ENCODE assay signal across 24 cellular contexts in genomic region chr5:132253452-132254320, GRCh38. TPM values are rescaled to one million over a fixed set of nuclear protein-coding genes. Genes with fewer than 3 reads are reported as not detected.
DNase-seq lines count a peak whose midpoint lies in the region; ATAC-seq, FAIRE-seq and TF ChIP-seq lines count a peak whose summit lies in the region.
"Had no signal": no experiment of that assay in that cellular context is flagged by ENCODE, and none has a peak within 500 bp of the region (broad histone marks: within the 10 kb centered on the region; RNA-seq: fewer than 3 reads in every experiment).

No MANE protein-coding gene starts in this region.

- H3K4me1 ChIP-seq in HEK293 (ENCODE audit: control insufficient read depth, insufficient read depth, low read length) = no peaks in the 10 kb centered on the region
- H3K4me1 ChIP-seq in H1 (replicated peaks in 1 of 4; ENCODE audit: control insufficient read depth in 3 of 4, insufficient read depth in 4 of 4, low read length in 3 of 4) = peaks cover 5 to 12% (median 6%) of the 10 kb centered on the region in 4 experiments
- H3K4me1 ChIP-seq in spleen = peaks cover 0 to 15% (median 8%) of the 10 kb centered on the region in 6 donors
- peaks cover 14% of the 10 kb centered on the region for H3K4me1 ChIP-seq in testis
- H3K4me1 ChIP-seq: prostate gland had no signal

- no peak overlapping the region for H2BK20ac ChIP-seq in H1 (ENCODE audit: low read length)

- no peak overlapping the region for H4K5ac ChIP-seq in H1 (ENCODE audit: insufficient read length, low read depth, low read length)

- no peak for TF ChIP-seq POLR2A in H1 (IDR thresholded peaks at IDR 0.05; ENCODE audit: control extremely low read depth in 1 of 2, low read depth in 2 of 2, low read length in 2 of 2)
- TF ChIP-seq POLR2A in spleen (IDR thresholded peaks at IDR 0.05) = no peak
- TF ChIP-seq POLR2A in testis (IDR thresholded peaks at IDR 0.05) = no peak

- no peak overlapping the region for H3K27ac Mint-ChIP-seq in T-helper 2 cell treated with Interferon-gamma antibody and Interleukin-4, amounts not matched to agents 5 μg/mL and 100 μg/mL, for 36 hours
- H3K27ac Mint-ChIP-seq: CD8-positive, alpha-beta memory T cell; nephron progenitor cell had no signal

- no peak for TF ChIP-seq RAD21 in H1 (IDR thresholded peaks at IDR 0.05 in 1 of 2, conservative IDR thresholded peaks at IDR 0.05 in 1 of 2; ENCODE audit: low read depth in 2 of 2, low read length in 2 of 2)

- H4K91ac ChIP-seq in H1 (replicated peaks; ENCODE audit: insufficient read length, low read length) = no peak overlapping the region

- peaks cover 10% of the 10 kb centered on the region; the same call in 1 of the 2 replicates for H3K23me2 ChIP-seq in H1 (ENCODE audit: low read depth, low read length)

- H3K4me2 ChIP-seq in H1 (ENCODE audit: insufficient read depth in 1 of 2, low read depth in 2 of 2, low read length in 2 of 2) = no peak overlapping the region

- no peak for ATAC-seq in activated CD4-positive, CD25-positive, alpha-beta regulatory T cell treated with anti-CD3 and anti-CD28 coated beads, Interleukin-2, amount 50 U/mL, for 24 hours
- ATAC-seq: HCT116 had no signal

- H3K56ac ChIP-seq in H1 (replicated peaks; ENCODE audit: insufficient read length, low read depth, low read length) = no peak overlapping the region

- H3K36me3 ChIP-seq in HEK293 (ENCODE audit: control insufficient read depth in 2 of 2, insufficient read depth in 1 of 2, low read length in 2 of 2) = no peaks in the 10 kb centered on the region
- no peaks in the 10 kb centered on the region for H3K36me3 ChIP-seq in H1 (ENCODE audit: control insufficient read depth in 2 of 4, insufficient read depth in 4 of 4, low read length in 3 of 4)
- H3K36me3 ChIP-seq in spleen = no peaks in the 10 kb centered on the region
- no peaks in the 10 kb centered on the region for H3K36me3 ChIP-seq in testis (ENCODE audit: low read depth, missing control alignments)
- H3K36me3 ChIP-seq: prostate gland had no signal

- TF ChIP-seq CTCF in HEK293 (tag by site-specific recombination; IDR thresholded peaks at IDR 0.05) = no peak
- TF ChIP-seq CTCF in H1 (IDR thresholded peaks at IDR 0.05; ENCODE audit: control extremely low read depth in 1 of 3, insufficient read depth in 1 of 3, low read depth in 1 of 3, low read length in 3 of 3) = no peak
- TF ChIP-seq CTCF in spleen (IDR thresholded peaks at IDR 0.05 in 8 of 11, conservative IDR thresholded peaks at IDR 0.05 in 3 of 11) = no peak
- no peak for TF ChIP-seq CTCF in testis (IDR thresholded peaks at IDR 0.05)

- H3K4me3 ChIP-seq in HEK293 (ENCODE audit: low read depth, low read length) (no peak overlapping the region), H1 (ENCODE audit: extremely low read depth in 1 of 4, insufficient read depth in 2 of 4, low read depth in 3 of 4, low read length in 4 of 4) (no peak overlapping the region), spleen (no peak overlapping the region), testis (no peak overlapping the region)
- H3K4me3 ChIP-seq: prostate gland, SJSA1 had no signal

- H2AK5ac ChIP-seq in H1 (ENCODE audit: low read depth, low read length) = no peak overlapping the region

- H2BK12ac ChIP-seq in H1 (ENCODE audit: low read depth, low read length) = no peak overlapping the region

- H3K9me3 Mint-ChIP-seq in T-helper 2 cell treated with Interferon-gamma antibody and Interleukin-4, amounts not matched to agents 5 μg/mL and 100 μg/mL, for 36 hours = no peaks in the 10 kb centered on the region
- H3K9me3 Mint-ChIP-seq: CD8-positive, alpha-beta memory T cell; central memory CD8-positive, alpha-beta T cell; nephron progenitor cell had no signal

- no peak overlapping the region for H3K4ac ChIP-seq in H1 (replicated peaks; ENCODE audit: insufficient read length, low read depth, low read length)

- H3K79me1 ChIP-seq in H1 (ENCODE audit: low read depth, low read length) = no peaks in the 10 kb centered on the region

- no peak overlapping the region for H3K9ac ChIP-seq in H1 (replicated peaks in 1 of 4; ENCODE audit: extremely low read depth in 1 of 4, low read depth in 3 of 4, low read length in 3 of 4)

- FAIRE-seq in H1 (lab: Jason Lieb, UNC) = no peak

- CTCF ChIA-PET in HEK293 (lab: Yijun Ruan, JAX) (interaction anchor here (0.9 to 1.4 kb wide), 2 partner anchors 11 to 15 kb away, joined by 4 to 5 read pairs; no protein-coding TSS in a partner anchor), H1 (lab: Charles Lee; ENCODE audit: partially characterized antibody) (interaction anchor here (1.0 to 9.3 kb wide), 6 partner anchors 9 to 25 kb away, joined by 3 to 96 read pairs (median 6); no protein-coding TSS in a partner anchor)

- peak overlapping the region; percentile 76 for H4K8ac ChIP-seq in H1 (ENCODE audit: extremely low read depth, insufficient read depth, low read length)

- H2AFZ ChIP-seq in H1 (ENCODE audit: low read length) = no peak overlapping the region

- POLR2A ChIA-PET in HEK293 (lab: Yijun Ruan, JAX) = no interaction called here
- POLR2A ChIA-PET in H1 (lab: Charles Lee; ENCODE audit: partially characterized antibody) = no interaction called here

- H2BK120ac ChIP-seq in H1 (replicated peaks; ENCODE audit: low read depth, low read length) = no peak overlapping the region

- peaks cover 30% of the 10 kb centered on the region for H3K27me3 Mint-ChIP-seq in T-helper 2 cell treated with Interferon-gamma antibody and Interleukin-4, amounts not matched to agents 5 μg/mL and 100 μg/mL, for 36 hours (ENCODE audit: low read depth)

- H3K27ac ChIP-seq in HEK293 (ENCODE audit: extremely low read depth, low read depth, low read length) (no peak overlapping the region), H1 (ENCODE audit: low read depth, low read length) (no peak overlapping the region), spleen (no peak overlapping the region), testis (no peak overlapping the region)
- H3K27ac ChIP-seq: prostate gland, SJSA1 had no signal

- H3K4me3 Mint-ChIP-seq in T-helper 2 cell treated with Interferon-gamma antibody and Interleukin-4, amounts not matched to agents 5 μg/mL and 100 μg/mL, for 36 hours = no peak overlapping the region
- H3K4me3 Mint-ChIP-seq: CD8-positive, alpha-beta memory T cell; central memory CD8-positive, alpha-beta T cell; nephron progenitor cell had no signal

- H3K27me3 ChIP-seq in H1 (replicated peaks in 1 of 4; ENCODE audit: control insufficient read depth in 3 of 4, extremely low read depth in 1 of 4, insufficient read depth in 3 of 4, low read length in 3 of 4) = peaks cover 0 to 10% (median 9%) of the 10 kb centered on the region in 4 experiments; a peak in 3 of 7 replicates
- peaks cover 0 to 25% (median 14%) of the 10 kb centered on the region in 7 donors for H3K27me3 ChIP-seq in spleen (replicated peaks in 1 of 7)
- no peaks in the 10 kb centered on the region for H3K27me3 ChIP-seq in testis
- H3K27me3 ChIP-seq: SJSA1 had no signal

- peak; percentile 21 for DNase-seq in activated CD4-positive, CD25-positive, alpha-beta regulatory T cell treated with anti-CD3 and anti-CD28 coated beads, Interleukin-2, amount 50 U/mL, for 72 hours
- no peak for DNase-seq in H1 (ENCODE audit: low read depth in 1 of 2, low spot score in 2 of 2)
- peak; percentile 36 for DNase-seq in spleen
- DNase-seq in NOMO-1 treated with dmso at 0.1 percent for 144 hours (lab: John Stamatoyannopoulos, UW; ENCODE audit: unreplicated experiment) = no peak
- DNase-seq in T-helper 2 cell treated with Interferon-gamma antibody and Interleukin-4, amounts not matched to agents 5 μg/mL and 100 μg/mL, for 36 hours (ENCODE audit: low spot score) = no peak
- DNase-seq in testis = no peak
- DNase-seq: activated CD4-positive, alpha-beta T cell treated with anti-CD3 and anti-CD28 coated beads for 48 hours; activated T-cell treated with anti-CD3 and anti-CD28 coated beads, Interleukin-2, amount 50 U/mL, for 1 hour; CD8-positive, alpha-beta memory T cell; foreskin melanocyte; GDM1; NCI-H1436 treated with DMSO at 0.1 percent for 48 hours; nephron progenitor cell; stimulated activated naive CD4-positive, alpha-beta T cell; T1000 had no signal

- no peak overlapping the region for H2BK5ac ChIP-seq in H1 (ENCODE audit: low read depth, low read length)

- H3K14ac ChIP-seq in H1 (ENCODE audit: insufficient read length) = no peak overlapping the region

- no peaks in the 10 kb centered on the region for H3K4me1 Mint-ChIP-seq in T-helper 2 cell treated with Interferon-gamma antibody and Interleukin-4, amounts not matched to agents 5 μg/mL and 100 μg/mL, for 36 hours (ENCODE audit: low read depth)
- H3K4me1 Mint-ChIP-seq: central memory CD8-positive, alpha-beta T cell had no signal

- 84% methylated on average over 8 of the region's 8 CpGs; no CpG with 5 or more reads in 1 of the 2 experiments for WGBS in H1 (ENCODE audit: extremely low coverage in 1 of 2, insufficient coverage in 1 of 2, insufficient read length in 1 of 2, insufficient replicate concordance in 2 of 2, low coverage in 1 of 2, low lambda C conversion rate in 2 of 2, missing lambda C conversion rate in 1 of 2), 2 experiments
- 72 to 89% (median 78%) methylated on average over 5 to 8 of the region's 8 CpGs for WGBS in spleen, 5 donors
- 86 to 94% methylated on average over 8 of the region's 8 CpGs for WGBS in testis, 2 donors

- no peak overlapping the region for H2BK15ac ChIP-seq in H1 (ENCODE audit: low read length)

- H3K36me3 Mint-ChIP-seq in T-helper 2 cell treated with Interferon-gamma antibody and Interleukin-4, amounts not matched to agents 5 μg/mL and 100 μg/mL, for 36 hours (ENCODE audit: low read depth) = no peaks in the 10 kb centered on the region

- H4K20me1 ChIP-seq in H1 (replicated peaks in 1 of 2; ENCODE audit: control insufficient read depth in 1 of 2, insufficient read depth in 2 of 2, low read length in 2 of 2) = no peaks in the 10 kb centered on the region

- H3K79me2 ChIP-seq in H1 (ENCODE audit: control insufficient read depth in 1 of 2, insufficient read depth in 2 of 2, low read length in 2 of 2) = no peaks in the 10 kb centered on the region

- H3K23ac ChIP-seq in H1 (ENCODE audit: insufficient read length) = no peak overlapping the region

- no peak for TF ChIP-seq EP300 in H1 (IDR thresholded peaks at IDR 0.05; ENCODE audit: borderline replicate concordance in 1 of 2, low read depth in 2 of 2, low read length in 2 of 2)

- no peaks in the 10 kb centered on the region for H3K9me3 ChIP-seq in HEK293 (ENCODE audit: control insufficient read depth, insufficient read depth, low read depth, low read length)
- H3K9me3 ChIP-seq in H1 (ENCODE audit: insufficient read depth in 2 of 2, low read depth in 1 of 2, low read length in 1 of 2) = no peaks in the 10 kb centered on the region
- H3K9me3 ChIP-seq in spleen = no peaks in the 10 kb centered on the region
- H3K9me3 ChIP-seq in testis = no peaks in the 10 kb centered on the region
- H3K9me3 ChIP-seq: prostate gland, SJSA1 had no signal

- no peak overlapping the region for H3K18ac ChIP-seq in H1 (ENCODE audit: extremely low read depth, low read length)

- intact Hi-C loops in spleen (cut with DNase I; ENCODE audit: low total_unique reads) = no loop called here
- intact Hi-C loops in testis (cut with DNase I; ENCODE audit: low total_unique reads) = no loop called here

RNA-seq across cellular contexts. Expression of gene PDLIM4, which starts 3.8 kb away (rescaled TPM):
- total RNA-seq in H1 (2021; fragmentation: NEBNext Ultra II Directional; extraction: Animal tissue kit (Norgen Biotek cat#: 25700)) = 8.3 and 10.7 TPM in 2 replicates
- polyA plus RNA-seq in H1 (2011; rRNA removed) = 29.1 and 37.7 TPM in 2 replicates
- polyA plus RNA-seq in H1 (2011; cell fraction: cytosol; rRNA removed) = 21.9 TPM
- polyA plus RNA-seq in H1 (2011; cell fraction: nucleus; rRNA removed) = 23.0 TPM
- polyA plus RNA-seq in H1 (2012, experiment 1 of 2) = 7.5 to 15.1 TPM (median 12.4 TPM) in 4 replicates
- polyA plus RNA-seq in H1 (2012, experiment 2 of 2) = 4.6 TPM
- 7.5 TPM for polyA plus RNA-seq in H1 (2013, experiment 1 of 2)
- 7.0 TPM for polyA plus RNA-seq in H1 (2013, experiment 2 of 2)
- polyA minus RNA-seq in H1 (2011; rRNA and poly(A)+ RNA removed) = 6.6 and 9.8 TPM in 2 replicates
- polyA minus RNA-seq in H1 (2011; cell fraction: cytosol; rRNA and poly(A)+ RNA removed) = 13.9 TPM
- polyA minus RNA-seq in H1 (2011; cell fraction: nucleus; rRNA and poly(A)+ RNA removed) = 12.8 TPM
- total RNA-seq in spleen = 10 to 100 TPM in 1 of 7 donors, 1 to 10 TPM in 6; 3.5 to 17.4 (median 9.0) TPM
- 10 to 100 TPM in 1 of 3 donors, 1 to 10 TPM in 2; 7.5 to 16.9 (median 9.0) TPM for polyA plus RNA-seq in spleen
- total RNA-seq in testis = 10 to 100 TPM; 11.8 to 18.5 TPM
- 20.5 TPM for polyA plus RNA-seq in testis (ENCODE audit: insufficient read depth, low read depth, low replicate concordance)
- total RNA-seq: HT1080, NCI-H460, OCI-LY7 had no signal
- polyA plus RNA-seq: CD8-positive, alpha-beta memory T cell had no signal

RNA-seq across cellular contexts. Expression of gene P4HA2, which starts 26.0 kb away (rescaled TPM):
- 7.4 and 8.2 TPM in 2 replicates for total RNA-seq in H1 (2021; fragmentation: NEBNext Ultra II Directional; extraction: Animal tissue kit (Norgen Biotek cat#: 25700))
- polyA plus RNA-seq in H1 (2011; rRNA removed) = 8.9 and 9.3 TPM in 2 replicates
- polyA plus RNA-seq in H1 (2011; cell fraction: cytosol; rRNA removed) = 11.6 TPM
- polyA plus RNA-seq in H1 (2011; cell fraction: nucleus; rRNA removed) = 13.6 TPM
- polyA plus RNA-seq in H1 (2012, experiment 1 of 2) = 8.6 to 11.1 TPM (median 10.7 TPM) in 4 replicates
- 4.2 TPM for polyA plus RNA-seq in H1 (2012, experiment 2 of 2)
- polyA plus RNA-seq in H1 (2013, experiment 1 of 2) = 9.8 TPM
- 9.3 TPM for polyA plus RNA-seq in H1 (2013, experiment 2 of 2)
- polyA minus RNA-seq in H1 (2011; rRNA and poly(A)+ RNA removed) = 14.1 and 18.4 TPM in 2 replicates
- polyA minus RNA-seq in H1 (2011; cell fraction: cytosol; rRNA and poly(A)+ RNA removed) = 5.3 TPM
- 6.9 TPM for polyA minus RNA-seq in H1 (2011; cell fraction: nucleus; rRNA and poly(A)+ RNA removed)
- 10 to 100 TPM in 6 of 7 donors, 1 to 10 TPM in 1; 8.2 to 38.1 (median 15.6) TPM for total RNA-seq in spleen
- 1 to 10 TPM; 2.7 to 4.8 (median 4.1) TPM for polyA plus RNA-seq in spleen
- total RNA-seq in testis = 10 to 100 TPM; 20.4 to 22.8 TPM
- 25.4 TPM for polyA plus RNA-seq in testis (ENCODE audit: insufficient read depth, low read depth, low replicate concordance)
- polyA plus RNA-seq: CD8-positive, alpha-beta memory T cell had no signal

RNA-seq across cellular contexts. Expression of gene SLC22A4, which starts 40.5 kb away (rescaled TPM):
- 0.54 and 0.60 TPM in 2 replicates for total RNA-seq in H1 (2021; fragmentation: NEBNext Ultra II Directional; extraction: Animal tissue kit (Norgen Biotek cat#: 25700))
- polyA plus RNA-seq in H1 (2011; rRNA removed) = 0.31 and 0.45 TPM in 2 replicates
- polyA plus RNA-seq in H1 (2011; cell fraction: cytosol; rRNA removed) = 0.30 TPM
- polyA plus RNA-seq in H1 (2011; cell fraction: nucleus; rRNA removed) = 0.44 TPM
- 0.17 to 0.24 TPM (median 0.19 TPM) in 3 of 4 replicates, not detected in the other for polyA plus RNA-seq in H1 (2012, experiment 1 of 2)
- polyA plus RNA-seq in H1 (2012, experiment 2 of 2) = not detected
- polyA plus RNA-seq in H1 (2013, experiment 1 of 2) = 0.08 TPM
- 0.13 TPM for polyA plus RNA-seq in H1 (2013, experiment 2 of 2)
- 0.37 and 0.38 TPM in 2 replicates for polyA minus RNA-seq in H1 (2011; rRNA and poly(A)+ RNA removed)
- polyA minus RNA-seq in H1 (2011; cell fraction: cytosol; rRNA and poly(A)+ RNA removed) = 0.81 TPM
- 1.00 TPM for polyA minus RNA-seq in H1 (2011; cell fraction: nucleus; rRNA and poly(A)+ RNA removed)
- total RNA-seq in spleen = 10 to 100 TPM in 4 of 7 donors, 1 to 10 TPM in 3; 6.3 to 25.1 (median 11.5) TPM
- polyA plus RNA-seq in spleen = 1 to 10 TPM in 2 of 3 donors, under 1 TPM in 1; 0.47 to 2.3 (median 1.7) TPM
- total RNA-seq in testis = 1 to 10 TPM; 1.5 to 2.3 TPM
- polyA plus RNA-seq in testis (ENCODE audit: insufficient read depth, low read depth, low replicate concordance) = 1.1 TPM
- total RNA-seq: OCI-LY7 had no signal

Comparison
In these comparisons a context has a peak if more than half of its experiments do, and no peak if none do; other contexts are left out.
1. DNase-seq: peak in activated CD4-positive, CD25-positive, alpha-beta regulatory T cell treated with anti-CD3 and anti-CD28 coated beads, Interleukin-2, amount 50 U/mL, for 72 hours (single experiment) and spleen (single experiment); none in H1 (0 of 2), NOMO-1 treated with dmso at 0.1 percent for 144 hours (single experiment), T-helper 2 cell treated with Interferon-gamma antibody and Interleukin-4, amounts not matched to agents 5 μg/mL and 100 μg/mL, for 36 hours (single experiment) and testis (single experiment).